21 cellular contexts compared by ENCODE assay signal in the genomic region with DNA sequence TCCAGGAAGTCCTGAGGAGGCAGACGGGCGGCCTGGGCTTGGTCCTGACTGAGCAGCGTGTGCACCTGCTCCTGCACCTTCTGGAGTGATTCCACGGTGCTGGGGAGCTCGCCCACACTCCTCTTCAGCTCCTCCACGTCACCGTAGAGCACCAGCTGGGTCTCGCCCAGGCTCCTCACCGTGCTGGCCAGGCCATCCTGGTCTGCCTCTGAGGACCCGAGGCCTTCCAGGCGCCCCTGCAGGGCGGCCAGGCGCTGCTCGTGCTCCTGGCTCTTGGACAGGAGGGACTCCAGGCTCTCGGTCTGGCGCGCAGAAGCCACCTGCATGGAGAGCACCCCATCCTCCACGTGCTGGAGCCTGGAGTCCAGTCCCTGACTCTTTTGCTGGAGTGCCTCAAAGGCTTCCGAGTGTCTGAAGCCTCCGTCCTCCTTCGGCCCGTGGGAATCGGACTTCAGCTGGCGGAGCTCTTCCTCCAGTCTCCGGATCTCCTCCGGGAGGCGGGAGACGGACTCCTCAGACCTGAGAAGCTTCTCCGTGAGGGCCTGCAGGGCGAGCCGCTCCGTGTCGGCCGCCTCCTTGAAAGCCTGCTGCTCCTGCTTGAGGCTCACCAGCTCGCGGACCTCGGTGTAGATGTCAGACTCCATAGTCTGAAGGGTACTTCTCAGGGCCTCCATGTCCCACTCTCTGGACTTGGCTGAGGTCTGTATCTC. TPM values are rescaled to one million over a fixed set of nuclear protein-coding genes. Genes with fewer than 3 reads are reported as not detected.
A peak's percentile ranks its signal among the peaks of the same experiment; 100 is the strongest.
DNase-seq lines count a peak whose midpoint lies in the region; ATAC-seq and TF ChIP-seq lines count a peak whose summit lies in the region.
"Had no signal": no experiment of that assay in that cellular context is flagged by ENCODE, and none has a peak within 500 bp of the region (broad histone marks: within the 10 kb centered on the region; RNA-seq: fewer than 3 reads in every experiment).

No MANE protein-coding gene starts in this region.

- ATAC-seq in left ventricle myocardium superior (peak; percentile 13), GM18907 (IDR thresholded peaks at IDR 0.05; ENCODE audit: unreplicated experiment) (no peak)
- ATAC-seq: A549 had no signal

- peak; percentile 55 for DNase-seq in G401 (ENCODE audit: low spot score)
- peak; percentile 49 for DNase-seq in cerebellar cortex (ENCODE audit: low spot score)
- no peak for DNase-seq in left ventricle myocardium superior
- no peak for DNase-seq in T-helper 2 cell
- no peak for DNase-seq in iPS-NIHi11 (ENCODE audit: low spot score)
- DNase-seq in SKM-1 treated with dmso at 0.1 percent for 144 hours (lab: John Stamatoyannopoulos, UW; ENCODE audit: unreplicated experiment): no peak
- DNase-seq: DND-41; GF-D8; HFFc6; NCI-H1092; NCI-H1694 treated with DMSO at 0.1 percent for 48 hours; NCI-H345; NCI-H526 treated with DMSO at 0.1 percent for 48 hours; NK-92 treated with Interleukin-12 subunit alpha and Interleukin-12 subunit beta, amount 100 ng/mL, for 24 hours; OCI-M1; RPMI8226 had no signal

- H3K27me3 ChIP-seq in neutrophil: no peaks in the 10 kb centered on the region
- H3K27me3 ChIP-seq: SJSA1 had no signal

- no peak for TF ChIP-seq CTCF in neutrophil (IDR thresholded peaks at IDR 0.05)

- peak overlapping the region; percentile 42 for H3K27ac ChIP-seq in neutrophil
- H3K27ac ChIP-seq: A549, KMS-11, SJSA1 had no signal

- no peaks in the 10 kb centered on the region for H3K9me3 ChIP-seq in neutrophil
- H3K9me3 ChIP-seq: A549, SJSA1 had no signal

- in situ Hi-C loops in G401 (cut with HindIII; ENCODE audit: low sequenced_read_pairs): no loop called here

- intact Hi-C loops in left ventricle myocardium superior (cut with micrococcal nuclease): loop anchor here (10.0 kb wide), 1 partner anchor 105 kb away; no protein-coding TSS in a partner anchor

- peaks cover 79% of the 10 kb centered on the region for H3K36me3 ChIP-seq in neutrophil

- H3K4me1 ChIP-seq in neutrophil (ENCODE audit: control insufficient read depth in 1 of 2, insufficient read depth in 1 of 2, low read depth in 1 of 2, low read length in 1 of 2): peaks cover 51 to 58% of the 10 kb centered on the region in 2 experiments
- H3K4me1 ChIP-seq: A549 had no signal

- no peak overlapping the region for H3K4me3 ChIP-seq in neutrophil (ENCODE audit: low read depth in 1 of 2, low read length in 1 of 2)
- H3K4me3 ChIP-seq: A549, SJSA1 had no signal

RNA-seq across cellular contexts. Expression of a gene that starts 8.4 kb away (rescaled TPM):
- total RNA-seq in G401 (2014; rRNA removed; shearing (Covaris generic)): 50.9 and 54.4 TPM in 2 replicates
- 37.5 TPM for total RNA-seq in left ventricle myocardium superior

Comparison
In these comparisons a context has a peak if more than half of its experiments do, and no peak if none do; other contexts are left out.
1. DNase-seq: peak in G401 (single experiment) and cerebellar cortex (single experiment); none in left ventricle myocardium superior (single experiment), T-helper 2 cell (0 of 5), iPS-NIHi11 (single experiment) and SKM-1 treated with dmso at 0.1 percent for 144 hours (single experiment).